In the genomic region with DNA sequence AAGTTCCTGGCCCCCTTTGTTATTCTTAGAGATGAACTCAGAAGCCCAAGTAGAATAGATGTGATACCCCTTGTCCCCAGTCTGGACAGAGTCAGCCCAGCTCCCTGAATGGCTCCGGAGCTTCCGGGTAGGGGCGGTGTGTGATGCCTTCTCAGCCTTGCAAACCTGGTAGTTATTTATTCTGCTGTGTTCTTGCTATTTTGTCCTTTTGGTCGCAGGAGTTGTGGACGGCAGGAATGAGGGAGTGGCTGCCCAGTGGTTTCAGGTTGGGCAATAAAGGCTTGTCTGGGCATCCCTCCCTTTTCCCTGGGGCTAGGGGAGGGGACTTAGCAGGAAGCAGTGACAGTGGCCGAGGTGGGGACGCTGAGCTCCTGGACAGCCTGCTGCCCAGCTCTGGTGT, we compare ENCODE assay signal across 16 cellular contexts. TPM values are rescaled to one million over a fixed set of nuclear protein-coding genes. Genes with fewer than 3 reads are reported as not detected.
DNase-seq lines count a peak whose midpoint lies in the region; ATAC-seq, FAIRE-seq and TF ChIP-seq lines count a peak whose summit lies in the region.
"Had no signal": no experiment of that assay in that cellular context is flagged by ENCODE, and none has a peak within 500 bp of the region (broad histone marks: within the 10 kb centered on the region; RNA-seq: fewer than 3 reads in every experiment).

No MANE protein-coding gene starts in this region.

- TF ChIP-seq CTCF in epithelial cell of esophagus (IDR thresholded peaks at IDR 0.05; ENCODE audit: insufficient read depth, low read depth, low read length, missing control alignments) = no peak

- H3K27ac ChIP-seq in CD4-positive, CD25-positive, alpha-beta regulatory T cell (ENCODE audit: insufficient read depth, low read length, poor library complexity, severe bottlenecking) = no peak overlapping the region

- H3K9me3 Mint-ChIP-seq in CD4-positive, CD25-positive, alpha-beta regulatory T cell = peaks cover 0 to 3% (median 0%) of the 10 kb centered on the region in 7 donors
- no peaks in the 10 kb centered on the region for H3K9me3 Mint-ChIP-seq in IgD-negative memory B cell
- H3K9me3 Mint-ChIP-seq in natural killer cell treated with Interleukin-12 subunit alpha and Interleukin-12 subunit beta and Interleukin-15 and Interleukin-18, amount 100 ng/mL, for 72 hours = no peaks in the 10 kb centered on the region

- H3K4me1 ChIP-seq in CD4-positive, CD25-positive, alpha-beta regulatory T cell (ENCODE audit: control insufficient read depth, insufficient read depth, low read length, poor library complexity, severe bottlenecking) = peaks cover 24% of the 10 kb centered on the region

- H3K4me1 Mint-ChIP-seq in CD4-positive, CD25-positive, alpha-beta regulatory T cell = peaks cover 6 to 22% (median 13%) of the 10 kb centered on the region in 4 donors
- H3K4me1 Mint-ChIP-seq in IgD-negative memory B cell = peaks cover 6 to 16% (median 12%) of the 10 kb centered on the region in 3 donors
- peaks cover 17 to 18% of the 10 kb centered on the region in 2 donors for H3K4me1 Mint-ChIP-seq in natural killer cell treated with Interleukin-12 subunit alpha and Interleukin-12 subunit beta and Interleukin-15 and Interleukin-18, amount 100 ng/mL, for 72 hours (ENCODE audit: low read depth in 2 of 2)

- H3K27me3 ChIP-seq in CD4-positive, CD25-positive, alpha-beta regulatory T cell (ENCODE audit: control insufficient read depth, insufficient read depth, low read length) = peaks cover 17% of the 10 kb centered on the region

- no peak overlapping the region for H3K4me3 ChIP-seq in CD4-positive, CD25-positive, alpha-beta regulatory T cell (ENCODE audit: low read depth, low read length)
- peak overlapping the region; percentile 67 for H3K4me3 ChIP-seq in epithelial cell of esophagus (ENCODE audit: low read length)
- H3K4me3 ChIP-seq: K562 had no signal

- ATAC-seq in CD4-positive, CD25-positive, alpha-beta regulatory T cell (ENCODE audit: low read depth in 2 of 2) = no peak
- ATAC-seq in natural killer cell treated with Interleukin-12 subunit alpha and Interleukin-12 subunit beta and Interleukin-15 and Interleukin-18, amount 100 ng/mL, for 72 hours = no peak
- ATAC-seq: K562 had no signal

- H3K36me3 ChIP-seq in CD4-positive, CD25-positive, alpha-beta regulatory T cell (ENCODE audit: control insufficient read depth, insufficient read depth, low read length) = no peaks in the 10 kb centered on the region
- H3K36me3 ChIP-seq: left ventricle myocardium inferior had no signal

- H3K36me3 Mint-ChIP-seq in CD4-positive, CD25-positive, alpha-beta regulatory T cell = no peaks in the 10 kb centered on the region
- H3K36me3 Mint-ChIP-seq in IgD-negative memory B cell = peaks cover 4% of the 10 kb centered on the region
- H3K36me3 Mint-ChIP-seq in natural killer cell treated with Interleukin-12 subunit alpha and Interleukin-12 subunit beta and Interleukin-15 and Interleukin-18, amount 100 ng/mL, for 72 hours = peaks cover 7% of the 10 kb centered on the region

- FAIRE-seq in frontal cortex (lab: Jason Lieb, UNC) = no peak
- FAIRE-seq: D721Med, endometrium, K562, TTC549 had no signal

- H3K27ac Mint-ChIP-seq in CD4-positive, CD25-positive, alpha-beta regulatory T cell = no peak overlapping the region
- H3K27ac Mint-ChIP-seq in IgD-negative memory B cell = no peak overlapping the region
- H3K27ac Mint-ChIP-seq in natural killer cell treated with Interleukin-12 subunit alpha and Interleukin-12 subunit beta and Interleukin-15 and Interleukin-18, amount 100 ng/mL, for 72 hours = no peak overlapping the region

- H3K27me3 Mint-ChIP-seq in CD4-positive, CD25-positive, alpha-beta regulatory T cell = peaks cover 62% of the 10 kb centered on the region
- peaks cover 41% of the 10 kb centered on the region for H3K27me3 Mint-ChIP-seq in IgD-negative memory B cell
- H3K27me3 Mint-ChIP-seq in natural killer cell treated with Interleukin-12 subunit alpha and Interleukin-12 subunit beta and Interleukin-15 and Interleukin-18, amount 100 ng/mL, for 72 hours = peaks cover 35 to 64% of the 10 kb centered on the region in 2 donors

- DNase-seq in CD4-positive, CD25-positive, alpha-beta regulatory T cell = no peak
- DNase-seq in epithelial cell of esophagus (ENCODE audit: low read depth) = peak; percentile 89
- no peak for DNase-seq in natural killer cell treated with Interleukin-12 subunit alpha and Interleukin-12 subunit beta and Interleukin-15 and Interleukin-18, amount 100 ng/mL, for 72 hours (ENCODE audit: low spot score)
- DNase-seq in activated T-cell treated with anti-CD3 and anti-CD28 coated beads for 4 hours = no peak
- DNase-seq in HPDE6-E6E7 (ENCODE audit: extremely low spot score) = no peak
- no peak for DNase-seq in AML-193 (lab: John Stamatoyannopoulos, UW)
- no peak for DNase-seq in frontal cortex (ENCODE audit: low spot score in 2 of 2)
- DNase-seq: activated gamma-delta T cell treated with Interleukin-2 at 50 U/mL for 16 hours; left ventricle myocardium inferior; NCI-H446; stimulated activated CD4-positive, alpha-beta T cell treated with anti-CD3 and anti-CD28 coated beads, Interleukin-12 subunit alpha, Interleukin-12 subunit beta, amount 100 ng/mL, for 4 hours had no signal

- no peaks in the 10 kb centered on the region for H3K9me3 ChIP-seq in CD4-positive, CD25-positive, alpha-beta regulatory T cell (ENCODE audit: control insufficient read depth in 2 of 2, low read length in 2 of 2)
- H3K9me3 ChIP-seq: left ventricle myocardium inferior had no signal

- peak overlapping the region in 3 of 4 donors; percentile 75 to 88 (median 86) for H3K4me3 Mint-ChIP-seq in CD4-positive, CD25-positive, alpha-beta regulatory T cell
- peak overlapping the region in 3 of 4 donors; percentile 57 to 85 (median 57) for H3K4me3 Mint-ChIP-seq in IgD-negative memory B cell
- peak overlapping the region; percentile 71 for H3K4me3 Mint-ChIP-seq in natural killer cell treated with Interleukin-12 subunit alpha and Interleukin-12 subunit beta and Interleukin-15 and Interleukin-18, amount 100 ng/mL, for 72 hours

RNA-seq across cellular contexts. Expression of a gene that starts 2.8 kb away (rescaled TPM):
- total RNA-seq in CD4-positive, CD25-positive, alpha-beta regulatory T cell = not detected
- polyA plus RNA-seq in CD4-positive, CD25-positive, alpha-beta regulatory T cell = not detected
- not detected for polyA plus RNA-seq in IgD-negative memory B cell
- 1 to 10 TPM; 1.3 to 1.4 TPM for total RNA-seq in natural killer cell treated with Interleukin-12 subunit alpha and Interleukin-12 subunit beta and Interleukin-15 and Interleukin-18, amount 100 ng/mL, for 72 hours
- total RNA-seq in frontal cortex = 30.2 TPM

RNA-seq across cellular contexts. Expression of a gene that starts 8.4 kb away (rescaled TPM):
- total RNA-seq in CD4-positive, CD25-positive, alpha-beta regulatory T cell = 11.6 TPM
- polyA plus RNA-seq in CD4-positive, CD25-positive, alpha-beta regulatory T cell = 10 to 100 TPM; 10.1 to 16.3 (median 13.2) TPM
- 20.5 TPM for polyA plus RNA-seq in IgD-negative memory B cell
- total RNA-seq in natural killer cell treated with Interleukin-12 subunit alpha and Interleukin-12 subunit beta and Interleukin-15 and Interleukin-18, amount 100 ng/mL, for 72 hours = 10 to 100 TPM; 21.2 to 36.2 TPM
- total RNA-seq in frontal cortex = 13.5 TPM

RNA-seq across cellular contexts. Expression of a gene that starts 57.4 kb away (rescaled TPM):
- 108 TPM for total RNA-seq in CD4-positive, CD25-positive, alpha-beta regulatory T cell
- 10 to 100 TPM; 87.2 to 95.0 (median 92.6) TPM for polyA plus RNA-seq in CD4-positive, CD25-positive, alpha-beta regulatory T cell
- polyA plus RNA-seq in IgD-negative memory B cell = 88.3 TPM
- 100 to 1,000 TPM; 127 to 145 TPM for total RNA-seq in natural killer cell treated with Interleukin-12 subunit alpha and Interleukin-12 subunit beta and Interleukin-15 and Interleukin-18, amount 100 ng/mL, for 72 hours
- 49.7 TPM for total RNA-seq in frontal cortex

Comparison
In these comparisons a context has a peak if more than half of its experiments do, and no peak if none do; other contexts are left out.
1. RNA of a gene that starts 2.8 kb away (total RNA-seq): 30.2 TPM in frontal cortex (single experiment); 1.3 to 1.4 TPM in natural killer cell treated with Interleukin-12 subunit alpha and Interleukin-12 subunit beta and Interleukin-15 and Interleukin-18, amount 100 ng/mL, for 72 hours and not detected in CD4-positive, CD25-positive, alpha-beta regulatory T cell (single experiment); every median in the first group is over 10 times any median in the second.
2. Peak in every context shown above with its lines, with median percentiles within 50 percentile points of each other: H3K4me3 Mint-ChIP-seq.